In genomic region chr1:38344705-38345104, GRCh38 we compare ENCODE assay signal across 16 cellular contexts.
"Had no signal": no experiment of that assay in that cellular context is flagged by ENCODE, and none has a peak within 500 bp of the region (broad histone marks: within the 10 kb centered on the region; RNA-seq: fewer than 3 reads in every experiment).

No MANE protein-coding gene starts in this region.

- H3K27me3 ChIP-seq: body of pancreas, colonic mucosa, hepatocyte, neutrophil, SJSA1, upper lobe of right lung had no signal

- H3K9me3 ChIP-seq: colonic mucosa, mucosa of descending colon, neutrophil, upper lobe of right lung had no signal

- H3K36me3 ChIP-seq: colonic mucosa, esophagus muscularis mucosa, left ventricle myocardium inferior, neutrophil, SJSA1, thoracic aorta, upper lobe of right lung had no signal

- H3K79me2 ChIP-seq: hepatocyte had no signal

- ATAC-seq: body of pancreas; mucosa of descending colon; naive thymus-derived CD4-positive, alpha-beta T cell; upper lobe of right lung had no signal

- H3K4me3 ChIP-seq: body of pancreas, colonic mucosa, esophagus muscularis mucosa, hepatocyte, left ventricle myocardium inferior, mucosa of descending colon, SJSA1, thoracic aorta, upper lobe of right lung had no signal

- H3K4me3 Mint-ChIP-seq: naive thymus-derived CD4-positive, alpha-beta T cell had no signal

- H3K4me1 Mint-ChIP-seq: naive thymus-derived CD4-positive, alpha-beta T cell had no signal

- H3K4me1 ChIP-seq: body of pancreas, colonic mucosa, esophagus muscularis mucosa, left ventricle myocardium inferior, SJSA1, upper lobe of right lung had no signal

- H3K27ac Mint-ChIP-seq: naive thymus-derived CD4-positive, alpha-beta T cell had no signal

- DNase-seq: activated CD4-positive, CD25-positive, alpha-beta regulatory T cell; activated naive CD4-positive, alpha-beta T cell treated with Interleukin-2 at 50 U/mL for 16 hours; amniotic stem cell; body of pancreas; central memory CD4-positive, alpha-beta T cell; colonic mucosa; kidney; left ventricle myocardium inferior; mucosa of descending colon; naive thymus-derived CD4-positive, alpha-beta T cell; upper lobe of right lung had no signal

- H3K27ac ChIP-seq: body of pancreas, colonic mucosa, esophagus muscularis mucosa, hepatocyte, left ventricle myocardium inferior, neutrophil, SJSA1, thoracic aorta, upper lobe of right lung had no signal

- H3K4me2 ChIP-seq: hepatocyte had no signal

- H2AFZ ChIP-seq: hepatocyte had no signal

- FAIRE-seq: kidney had no signal
